ENCODE assay signal across 9 cellular contexts in genomic region chr1:92721886-92722285, GRCh38.
"Had no signal": no experiment of that assay in that cellular context is flagged by ENCODE, and none has a peak within 500 bp of the region (broad histone marks: within the 10 kb centered on the region; RNA-seq: fewer than 3 reads in every experiment).

No MANE protein-coding gene starts in this region.

- H3K36me3 ChIP-seq: HAP-1 had no signal

- H3K4me1 ChIP-seq: HAP-1 had no signal

- H3K9me3 ChIP-seq: HAP-1 had no signal

- H2AFZ ChIP-seq: GM23338 had no signal

- ATAC-seq: GM23338, HCT116 had no signal

- FAIRE-seq: H1, H54 had no signal

- DNase-seq: HFFc6, KG1 had no signal

- H3K4me2 ChIP-seq: GM23338 had no signal

- H3K4me3 Mint-ChIP-seq: GM23338, HFFc6 had no signal

- H3K27ac ChIP-seq: HL-60 had no signal

- H3K4me3 ChIP-seq: GM23338, HAP-1 had no signal

- H3K27ac Mint-ChIP-seq: GM23338, HFFc6, IgD-negative memory B cell had no signal

- H3K27me3 Mint-ChIP-seq: IgD-negative memory B cell had no signal
